In genomic region chr3:108301695-108302404, GRCh38 we compare ENCODE assay signal across 10 cellular contexts. TPM values are rescaled to one million over a fixed set of nuclear protein-coding genes. Genes with fewer than 3 reads are reported as not detected.
DNase-seq lines count a peak whose midpoint lies in the region; ATAC-seq and TF ChIP-seq lines count a peak whose summit lies in the region.
"Had no signal": no experiment of that assay in that cellular context is flagged by ENCODE, and none has a peak within 500 bp of the region (broad histone marks: within the 10 kb centered on the region; RNA-seq: fewer than 3 reads in every experiment).

No MANE protein-coding gene starts in this region.

- DNase-seq in GM13977 (ENCODE audit: low spot score) (peak; percentile 11), MV-4-11 (lab: John Stamatoyannopoulos, UW) (peak; percentile 57), HCEC 1CT (no peak), HEK293T (ENCODE audit: extremely low spot score) (no peak), NCI-H1694 (lab: John Stamatoyannopoulos, UW) (no peak), upper lobe of right lung (no peak)
- DNase-seq in effector memory CD4-positive, alpha-beta T cell = no peak
- DNase-seq: NCI-H187 treated with DMSO at 0.1 percent for 48 hours had no signal

- H3K36me3 ChIP-seq in effector memory CD4-positive, alpha-beta T cell (ENCODE audit: control insufficient read depth, insufficient read depth, low read length) = no peaks in the 10 kb centered on the region
- H3K36me3 ChIP-seq in upper lobe of right lung = no peaks in the 10 kb centered on the region
- H3K36me3 ChIP-seq: HAP-1 had no signal

- ATAC-seq in GM21717 (IDR thresholded peaks at IDR 0.05; ENCODE audit: unreplicated experiment) = peak; percentile 81
- ATAC-seq in upper lobe of right lung = no peak

- no peaks in the 10 kb centered on the region for H3K27me3 ChIP-seq in effector memory CD4-positive, alpha-beta T cell (replicated peaks; ENCODE audit: control insufficient read depth, insufficient read depth, low read length, poor library complexity, severe bottlenecking)
- H3K27me3 ChIP-seq in upper lobe of right lung = no peaks in the 10 kb centered on the region

- H3K27ac ChIP-seq in effector memory CD4-positive, alpha-beta T cell (ENCODE audit: insufficient read depth, low read length, poor library complexity, severe bottlenecking) = no peak overlapping the region
- no peak overlapping the region for H3K27ac ChIP-seq in upper lobe of right lung

- CTCF ChIA-PET in HEK293T (lab: Yijun Ruan, JAX) = no interaction called here

- H3K4me1 ChIP-seq in effector memory CD4-positive, alpha-beta T cell (ENCODE audit: control insufficient read depth, insufficient read depth, low read length, poor library complexity, severe bottlenecking) = no peaks in the 10 kb centered on the region
- no peaks in the 10 kb centered on the region for H3K4me1 ChIP-seq in upper lobe of right lung
- H3K4me1 ChIP-seq: HAP-1 had no signal

- in situ Hi-C loops in GM13977 (cut with MboI; ENCODE audit: low pct_unique_long_range_greater_than_20kb, low sequenced_read_pairs, unreplicated experiment) = no loop called here

- H3K9me3 ChIP-seq in effector memory CD4-positive, alpha-beta T cell (ENCODE audit: control insufficient read depth, low read length) = no peaks in the 10 kb centered on the region
- H3K9me3 ChIP-seq in upper lobe of right lung = no peaks in the 10 kb centered on the region
- H3K9me3 ChIP-seq: HAP-1 had no signal

- intact Hi-C loops in upper lobe of right lung (cut with DNase I) = no loop called here

- H3K4me3 ChIP-seq in effector memory CD4-positive, alpha-beta T cell (ENCODE audit: insufficient read depth, low read depth, low read length, poor library complexity, severe bottlenecking) = peak overlapping the region; percentile 32
- H3K4me3 ChIP-seq in upper lobe of right lung = no peak overlapping the region
- H3K4me3 ChIP-seq: HAP-1 had no signal

- POLR2A ChIA-PET in HEK293T (lab: Yijun Ruan, JAX) = no interaction called here

- TF ChIP-seq CTCF in GM13977 (IDR thresholded peaks at IDR 0.05; ENCODE audit: extremely low read depth, insufficient read depth, missing control alignments) = no peak
- TF ChIP-seq CTCF in upper lobe of right lung (IDR thresholded peaks at IDR 0.05) = no peak

TF ChIP-seq in HEK293T, 16 proteins besides CTCF, POLR2A, EP300 and RAD21:
- no peak for TF ChIP-seq FOXA1 (IDR thresholded peaks at IDR 0.05)
- no peak for TF ChIP-seq FOXK2 (IDR thresholded peaks at IDR 0.05)
- no peak for TF ChIP-seq CTBP1 (IDR thresholded peaks at IDR 0.05; ENCODE audit: borderline replicate concordance)
- TF ChIP-seq ELF4 (IDR thresholded peaks at IDR 0.05) = no peak
- TF ChIP-seq PKNOX1 (IDR thresholded peaks at IDR 0.05) = no peak
- no peak for TF ChIP-seq SP1 (IDR thresholded peaks at IDR 0.05)

RNA-seq across cellular contexts. Expression of gene HHLA2, which starts 5.5 kb away (rescaled TPM):
- total RNA-seq in upper lobe of right lung = 0.26 TPM

Comparison
In these comparisons a context has a peak if more than half of its experiments do, and no peak if none do; other contexts are left out.
1. DNase-seq: peak in GM13977 (single experiment) and MV-4-11 (single experiment); none in effector memory CD4-positive, alpha-beta T cell (0 of 3), HCEC 1CT (single experiment), HEK293T (single experiment), NCI-H1694 (single experiment) and upper lobe of right lung (single experiment).